Comparison of ENCODE assay signal across 1 cellular context in the genomic region with DNA sequence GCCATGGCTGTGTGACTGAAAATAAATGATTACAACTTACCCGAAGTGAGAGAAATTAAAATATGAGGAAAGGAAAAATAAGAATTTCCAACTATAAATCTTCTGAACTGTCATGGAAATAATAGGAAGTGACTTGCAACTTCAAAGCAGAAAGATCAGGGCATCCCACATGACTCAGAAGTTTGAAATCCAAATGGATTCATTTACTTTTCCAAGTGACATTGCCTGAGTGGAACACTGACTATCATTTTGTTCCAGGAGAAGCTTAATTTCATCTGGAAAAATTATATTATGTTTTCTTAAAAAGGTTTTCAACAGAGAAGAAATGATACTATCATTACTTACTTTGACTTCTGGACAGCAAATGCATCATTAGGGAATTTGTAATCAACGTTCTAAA.
TF ChIP-seq lines count a peak whose summit lies in the region.

No MANE protein-coding gene starts in this region.

TF ChIP-seq in SK-N-SH treated with all-trans-retinoic acid at 6 μM for 48 hours, 23 proteins besides CTCF, POLR2A, EP300 and RAD21 (continued from another document):
- TF ChIP-seq ARNTL (CRISPR knock-in tag; IDR thresholded peaks at IDR 0.05; ENCODE audit: borderline replicate concordance, low read depth) (no peak), ZNF565 (CRISPR knock-in tag; conservative IDR thresholded peaks at IDR 0.05; ENCODE audit: low read depth) (no peak), SNAI2 (CRISPR knock-in tag; IDR thresholded peaks at IDR 0.05) (no peak), GLIS3 (CRISPR knock-in tag; IDR thresholded peaks at IDR 0.05) (no peak), ZNF8 (CRISPR knock-in tag; IDR thresholded peaks at IDR 0.05) (no peak), ZC3H10 (CRISPR knock-in tag; IDR thresholded peaks at IDR 0.05) (peak; percentile 94), BACH2 (CRISPR knock-in tag; IDR thresholded peaks at IDR 0.05; ENCODE audit: borderline replicate concordance) (no peak), TCF4 (CRISPR knock-in tag; IDR thresholded peaks at IDR 0.05; ENCODE audit: borderline replicate concordance) (no peak), ZFP3 (CRISPR knock-in tag; IDR thresholded peaks at IDR 0.05) (no peak), ISL1 (CRISPR knock-in tag; IDR thresholded peaks at IDR 0.05) (no peak), ZFP30 (CRISPR knock-in tag; IDR thresholded peaks at IDR 0.05) (no peak), TOX (CRISPR knock-in tag; IDR thresholded peaks at IDR 0.05; ENCODE audit: borderline replicate concordance) (peak; percentile 79; the same call in 1 of the 2 replicates), CSDC2 (CRISPR knock-in tag; IDR thresholded peaks at IDR 0.05) (no peak), ESRRG (CRISPR knock-in tag; IDR thresholded peaks at IDR 0.05) (no peak)
- TF ChIP-seq, protein P1, sequence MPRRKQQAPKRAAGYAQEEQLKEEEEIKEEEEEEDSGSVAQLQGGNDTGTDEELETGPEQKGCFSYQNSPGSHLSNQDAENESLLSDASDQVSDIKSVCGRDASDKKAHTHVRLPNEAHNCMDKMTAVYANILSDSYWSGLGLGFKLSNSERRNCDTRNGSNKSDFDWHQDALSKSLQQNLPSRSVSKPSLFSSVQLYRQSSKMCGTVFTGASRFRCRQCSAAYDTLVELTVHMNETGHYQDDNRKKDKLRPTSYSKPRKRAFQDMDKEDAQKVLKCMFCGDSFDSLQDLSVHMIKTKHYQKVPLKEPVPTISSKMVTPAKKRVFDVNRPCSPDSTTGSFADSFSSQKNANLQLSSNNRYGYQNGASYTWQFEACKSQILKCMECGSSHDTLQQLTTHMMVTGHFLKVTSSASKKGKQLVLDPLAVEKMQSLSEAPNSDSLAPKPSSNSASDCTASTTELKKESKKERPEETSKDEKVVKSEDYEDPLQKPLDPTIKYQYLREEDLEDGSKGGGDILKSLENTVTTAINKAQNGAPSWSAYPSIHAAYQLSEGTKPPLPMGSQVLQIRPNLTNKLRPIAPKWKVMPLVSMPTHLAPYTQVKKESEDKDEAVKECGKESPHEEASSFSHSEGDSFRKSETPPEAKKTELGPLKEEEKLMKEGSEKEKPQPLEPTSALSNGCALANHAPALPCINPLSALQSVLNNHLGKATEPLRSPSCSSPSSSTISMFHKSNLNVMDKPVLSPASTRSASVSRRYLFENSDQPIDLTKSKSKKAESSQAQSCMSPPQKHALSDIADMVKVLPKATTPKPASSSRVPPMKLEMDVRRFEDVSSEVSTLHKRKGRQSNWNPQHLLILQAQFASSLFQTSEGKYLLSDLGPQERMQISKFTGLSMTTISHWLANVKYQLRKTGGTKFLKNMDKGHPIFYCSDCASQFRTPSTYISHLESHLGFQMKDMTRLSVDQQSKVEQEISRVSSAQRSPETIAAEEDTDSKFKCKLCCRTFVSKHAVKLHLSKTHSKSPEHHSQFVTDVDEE (CRISPR knock-in tag; IDR thresholded peaks at IDR 0.05) = no peak
- TF ChIP-seq, protein P2, sequence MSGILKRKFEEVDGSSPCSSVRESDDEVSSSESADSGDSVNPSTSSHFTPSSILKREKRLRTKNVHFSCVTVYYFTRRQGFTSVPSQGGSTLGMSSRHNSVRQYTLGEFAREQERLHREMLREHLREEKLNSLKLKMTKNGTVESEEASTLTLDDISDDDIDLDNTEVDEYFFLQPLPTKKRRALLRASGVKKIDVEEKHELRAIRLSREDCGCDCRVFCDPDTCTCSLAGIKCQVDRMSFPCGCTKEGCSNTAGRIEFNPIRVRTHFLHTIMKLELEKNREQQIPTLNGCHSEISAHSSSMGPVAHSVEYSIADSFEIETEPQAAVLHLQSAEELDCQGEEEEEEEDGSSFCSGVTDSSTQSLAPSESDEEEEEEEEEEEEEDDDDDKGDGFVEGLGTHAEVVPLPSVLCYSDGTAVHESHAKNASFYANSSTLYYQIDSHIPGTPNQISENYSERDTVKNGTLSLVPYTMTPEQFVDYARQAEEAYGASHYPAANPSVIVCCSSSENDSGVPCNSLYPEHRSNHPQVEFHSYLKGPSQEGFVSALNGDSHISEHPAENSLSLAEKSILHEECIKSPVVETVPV (CRISPR knock-in tag; IDR thresholded peaks at IDR 0.05) = no peak
- TF ChIP-seq, protein P3, sequence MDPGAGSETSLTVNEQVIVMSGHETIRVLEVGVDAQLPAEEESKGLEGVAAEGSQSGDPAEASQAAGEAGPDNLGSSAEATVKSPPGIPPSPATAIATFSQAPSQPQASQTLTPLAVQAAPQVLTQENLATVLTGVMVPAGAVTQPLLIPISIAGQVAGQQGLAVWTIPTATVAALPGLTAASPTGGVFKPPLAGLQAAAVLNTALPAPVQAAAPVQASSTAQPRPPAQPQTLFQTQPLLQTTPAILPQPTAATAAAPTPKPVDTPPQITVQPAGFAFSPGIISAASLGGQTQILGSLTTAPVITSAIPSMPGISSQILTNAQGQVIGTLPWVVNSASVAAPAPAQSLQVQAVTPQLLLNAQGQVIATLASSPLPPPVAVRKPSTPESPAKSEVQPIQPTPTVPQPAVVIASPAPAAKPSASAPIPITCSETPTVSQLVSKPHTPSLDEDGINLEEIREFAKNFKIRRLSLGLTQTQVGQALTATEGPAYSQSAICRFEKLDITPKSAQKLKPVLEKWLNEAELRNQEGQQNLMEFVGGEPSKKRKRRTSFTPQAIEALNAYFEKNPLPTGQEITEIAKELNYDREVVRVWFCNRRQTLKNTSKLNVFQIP (CRISPR knock-in tag; IDR thresholded peaks at IDR 0.05; ENCODE audit: borderline replicate concordance, low read depth) = peak; percentile 40; the same call in 1 of the 2 replicates
